Comparison of ENCODE assay signal across 10 cellular contexts in the genomic region with DNA sequence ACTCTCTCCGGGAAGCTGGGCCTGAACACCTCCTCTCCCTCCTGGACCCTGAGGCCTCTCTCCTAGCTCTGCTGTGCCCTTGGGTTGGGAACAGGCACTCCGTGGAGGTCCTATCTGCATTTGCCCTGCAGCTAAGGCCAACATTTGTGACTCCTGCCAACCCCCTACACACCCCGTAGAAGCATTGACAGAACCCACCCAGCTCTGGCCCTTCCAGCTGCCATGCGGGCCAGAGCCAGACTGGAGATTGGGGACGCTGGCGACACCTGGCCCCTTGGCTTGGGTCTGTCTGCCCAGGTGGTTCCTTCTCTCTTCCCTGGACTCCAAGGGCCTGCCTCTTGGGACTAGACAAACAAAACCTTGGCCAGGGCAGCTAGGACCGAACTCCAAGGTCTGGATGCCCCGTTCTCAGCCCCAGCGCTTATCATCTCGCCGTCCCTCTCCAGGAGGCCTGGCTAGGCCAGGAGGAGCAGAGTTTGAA. TPM values are rescaled to one million over a fixed set of nuclear protein-coding genes. Genes with fewer than 3 reads are reported as not detected.
DNase-seq lines count a peak whose midpoint lies in the region; ATAC-seq, FAIRE-seq and TF ChIP-seq lines count a peak whose summit lies in the region.
"Had no signal": no experiment of that assay in that cellular context is flagged by ENCODE, and none has a peak within 500 bp of the region (broad histone marks: within the 10 kb centered on the region; RNA-seq: fewer than 3 reads in every experiment).

No MANE protein-coding gene starts in this region.

- H3K4me1 ChIP-seq in SK-N-SH (ENCODE audit: control insufficient read depth in 1 of 2, insufficient read depth in 2 of 2, low read depth in 1 of 2, low read length in 1 of 2) (peaks cover 21 to 50% of the 10 kb centered on the region in 2 experiments; a peak in 3 of 4 replicates), keratinocyte (ENCODE audit: control insufficient read depth, extremely low read depth, insufficient read depth, low read length) (peaks cover 36% of the 10 kb centered on the region), stomach (peaks cover 45 to 63% (median 60%) of the 10 kb centered on the region in 4 donors)

- TF ChIP-seq CTCF in SK-N-SH (IDR thresholded peaks at IDR 0.05) (no peak), keratinocyte (optimal IDR thresholded peaks at IDR 0.05 in 1 of 3, IDR thresholded peaks at IDR 0.05 in 1 of 3, conservative IDR thresholded peaks at IDR 0.05 in 1 of 3; ENCODE audit: extremely low read depth in 1 of 3, insufficient read depth in 2 of 3, low read length in 3 of 3) (no peak), stomach (IDR thresholded peaks at IDR 0.05) (no peak)

- peak overlapping the region; percentile 88 for H3K4me3 Mint-ChIP-seq in activated naive CD8-positive, alpha-beta T cell treated with anti-CD3 and anti-CD28 coated beads, Interleukin-2, amount 50 U/mL, for 24 hours

- H3K36me3 Mint-ChIP-seq in activated naive CD8-positive, alpha-beta T cell treated with anti-CD3 and anti-CD28 coated beads, Interleukin-2, amount 50 U/mL, for 24 hours (ENCODE audit: low read depth), result peaks cover 2% of the 10 kb centered on the region

- H3K9ac ChIP-seq in SK-N-SH, result peak overlapping the region; percentile 68; the same call in 1 of the 2 replicates
- H3K9ac ChIP-seq in keratinocyte (ENCODE audit: control insufficient read depth, extremely low read depth, insufficient read depth, low read length), result peak overlapping the region; percentile 95

- no peaks in the 10 kb centered on the region for H4K20me1 ChIP-seq in SK-N-SH (ENCODE audit: insufficient read depth)
- peaks cover 10% of the 10 kb centered on the region for H4K20me1 ChIP-seq in keratinocyte (ENCODE audit: control insufficient read depth, extremely low read depth, insufficient read depth, low read length)

- H3K36me3 ChIP-seq in SK-N-SH (replicated peaks in 1 of 2; ENCODE audit: control insufficient read depth in 1 of 2, insufficient read depth in 2 of 2, low read length in 1 of 2), result no peaks in the 10 kb centered on the region
- H3K36me3 ChIP-seq in keratinocyte (ENCODE audit: control insufficient read depth in 2 of 2, extremely low read depth in 1 of 2, insufficient read depth in 2 of 2, low read length in 2 of 2), result no peaks in the 10 kb centered on the region
- no peaks in the 10 kb centered on the region for H3K36me3 ChIP-seq in stomach
- H3K36me3 ChIP-seq: uterus had no signal

- H3K27me3 Mint-ChIP-seq in activated naive CD8-positive, alpha-beta T cell treated with anti-CD3 and anti-CD28 coated beads, Interleukin-2, amount 50 U/mL, for 24 hours, result no peaks in the 10 kb centered on the region

- no peak for FAIRE-seq in keratinocyte (lab: Jason Lieb, UNC)

- no peak for TF ChIP-seq RAD21 in SK-N-SH (IDR thresholded peaks at IDR 0.05; ENCODE audit: low read length)

- peaks cover 51% of the 10 kb centered on the region for H3K4me1 Mint-ChIP-seq in activated naive CD8-positive, alpha-beta T cell treated with anti-CD3 and anti-CD28 coated beads, Interleukin-2, amount 50 U/mL, for 24 hours

- ATAC-seq in SK-N-SH treated with all-trans-retinoic acid at 6 μM for 48 hours, result no peak
- no peak for ATAC-seq in activated naive CD8-positive, alpha-beta T cell treated with anti-CD3 and anti-CD28 coated beads, Interleukin-2, amount 50 U/mL, for 24 hours

- peak overlapping the region; percentile 79 for H3K27ac Mint-ChIP-seq in activated naive CD8-positive, alpha-beta T cell treated with anti-CD3 and anti-CD28 coated beads, Interleukin-2, amount 50 U/mL, for 24 hours

- peaks cover 3% of the 10 kb centered on the region for H3K9me1 ChIP-seq in keratinocyte (ENCODE audit: control insufficient read depth, extremely low read depth, insufficient read depth, low read length)

- H3K4me3 ChIP-seq in SK-N-SH (ENCODE audit: low read depth in 2 of 2, low read length in 1 of 2) (peak overlapping the region; percentile 65 to 78), keratinocyte (ENCODE audit: control insufficient read depth in 2 of 3, extremely low read depth in 1 of 3, insufficient read depth in 2 of 3, low read depth in 1 of 3, low read length in 3 of 3) (peak overlapping the region in 1 of 3 experiments; percentile 48), stomach (peak overlapping the region; percentile 54 to 85 (median 68))

- CTCF ChIA-PET in SK-N-SH (lab: Yijun Ruan, JAX), result interaction anchor here (1.3 to 56.8 kb wide), 10 partner anchors 12 to 202 kb away, joined by 3 to 1687 read pairs (median 28); partner anchors contain the start of genes AANAT, RHBDF2, SPHK1 and UBE2O

- TF ChIP-seq EP300 in SK-N-SH (IDR thresholded peaks at IDR 0.05; ENCODE audit: borderline replicate concordance in 1 of 2, low read depth in 1 of 2, low read length in 1 of 2), result no peak
- no peak for TF ChIP-seq EP300 in stomach (IDR thresholded peaks at IDR 0.05)

- no peaks in the 10 kb centered on the region for H3K9me3 Mint-ChIP-seq in activated naive CD8-positive, alpha-beta T cell treated with anti-CD3 and anti-CD28 coated beads, Interleukin-2, amount 50 U/mL, for 24 hours

- peak overlapping the region in 1 of 2 experiments; percentile 30; a peak in 1 of 4 replicates for H3K27ac ChIP-seq in SK-N-SH (ENCODE audit: low read depth in 2 of 2, low read length in 1 of 2)
- peak overlapping the region; percentile 66 for H3K27ac ChIP-seq in keratinocyte (ENCODE audit: control insufficient read depth, insufficient read depth, low read length)
- H3K27ac ChIP-seq in stomach, result peak overlapping the region; percentile 84 to 93 (median 88)

- POLR2A ChIA-PET in SK-N-SH (lab: Yijun Ruan, JAX), result interaction anchor here (0.9 kb wide), 1 partner anchor 45 kb away, joined by 3 read pairs; no protein-coding TSS in a partner anchor

- H2AFZ ChIP-seq in SK-N-SH (ENCODE audit: low read depth) (peak overlapping the region; percentile 94), keratinocyte (ENCODE audit: control insufficient read depth, low read length) (peak overlapping the region; percentile 93)

- dilution Hi-C loops in keratinocyte (cut with MboI; ENCODE audit: extremely low pct_ligation_motif_present, low sequenced_read_pairs), result no loop called here

- intact Hi-C loops in stomach (cut with DNase I; ENCODE audit: low total_unique reads), result no loop called here

- no peaks in the 10 kb centered on the region for H3K9me3 ChIP-seq in SK-N-SH
- H3K9me3 ChIP-seq in keratinocyte (ENCODE audit: control insufficient read depth, low read depth, low read length), result no peaks in the 10 kb centered on the region
- H3K9me3 ChIP-seq in stomach, result no peaks in the 10 kb centered on the region
- H3K9me3 ChIP-seq: uterus had no signal

- DNase-seq in SK-N-SH, result no peak
- no peak for DNase-seq in activated naive CD8-positive, alpha-beta T cell treated with anti-CD3 and anti-CD28 coated beads, Interleukin-2, amount 50 U/mL, for 24 hours
- DNase-seq in keratinocyte (ENCODE audit: low read depth, low spot score), result no peak
- peak; percentile 48 for DNase-seq in stomach
- no peak for DNase-seq in HuH-7.5 (ENCODE audit: low spot score)
- no peak for DNase-seq in NCI-H1092 treated with DMSO at 0.1 percent for 48 hours (lab: John Stamatoyannopoulos, UW)
- no peak for DNase-seq in GF-D8 (lab: John Stamatoyannopoulos, UW)

- 83% methylated on average over 11 of the region's 11 CpGs for WGBS in SK-N-SH (ENCODE audit: low lambda C conversion rate)
- 40 to 65% (median 51%) methylated on average over 10 to 11 of the region's 11 CpGs for WGBS in stomach, 5 donors

- H3K27me3 ChIP-seq in SK-N-SH (ENCODE audit: insufficient read depth) (peaks cover 4% of the 10 kb centered on the region), keratinocyte (ENCODE audit: control insufficient read depth, extremely low read depth, insufficient read depth, low read length) (peaks cover 4% of the 10 kb centered on the region), stomach (peaks cover 0 to 4% (median 0%) of the 10 kb centered on the region in 3 donors)
- H3K27me3 ChIP-seq: uterus had no signal

- H3K4me2 ChIP-seq in SK-N-SH (peak overlapping the region; percentile 92), keratinocyte (ENCODE audit: control insufficient read depth, extremely low read depth, insufficient read depth, low read depth, low read length) (peak overlapping the region; percentile 78)

- H3K79me2 ChIP-seq in SK-N-SH (ENCODE audit: insufficient read depth) (peaks cover 17% of the 10 kb centered on the region; the same call in 1 of the 2 replicates), keratinocyte (ENCODE audit: control insufficient read depth, insufficient read depth, low read length) (peaks cover 41% of the 10 kb centered on the region)

- no peaks in the 10 kb centered on the region for H3K9me2 ChIP-seq in SK-N-SH

- no peak for TF ChIP-seq POLR2A in stomach (IDR thresholded peaks at IDR 0.05)

- peaks cover 16% of the 10 kb centered on the region for H3F3A ChIP-seq in SK-N-SH (replicated peaks; ENCODE audit: insufficient read depth)

RNA-seq across cellular contexts. Expression of gene RHBDF2, which starts 0.6 kb away (rescaled TPM):
- polyA plus RNA-seq in SK-N-SH (2012; rRNA removed) (14.0 and 16.1 TPM in 2 replicates), keratinocyte (14.9 to 22.6 TPM (median 20.6 TPM) in 3 replicates), stomach (10 to 100 TPM in 1 of 3 donors, 1 to 10 TPM in 2; 4.6 to 17.5 (median 9.2) TPM)
- polyA plus RNA-seq in SK-N-SH (2012; cell fraction: cytosol; rRNA removed), result 7.0 and 9.1 TPM in 2 replicates
- polyA plus RNA-seq in SK-N-SH (2012; cell fraction: nucleus; rRNA removed), result 51.9 and 65.9 TPM in 2 replicates
- polyA plus RNA-seq in keratinocyte (2011; ENCODE audit: low read depth), result 27.6 TPM
- polyA plus RNA-seq in keratinocyte (2011; cell fraction: cytosol; rRNA removed), result 9.1 and 16.9 TPM in 2 replicates
- 61.7 and 94.2 TPM in 2 replicates for polyA plus RNA-seq in keratinocyte (2011; cell fraction: nucleus; rRNA removed)
- 40.0 and 43.0 TPM in 2 replicates for polyA plus RNA-seq in keratinocyte (2012; ENCODE audit: low replicate concordance)
- polyA minus RNA-seq in keratinocyte, result 25.6 to 54.8 TPM (median 27.0 TPM) in 3 replicates
- 32.8 TPM for polyA minus RNA-seq in keratinocyte (2011; cell fraction: cytosol; rRNA and poly(A)+ RNA removed)
- 53.1 and 55.9 TPM in 2 replicates for polyA minus RNA-seq in keratinocyte (2011; cell fraction: nucleus; rRNA and poly(A)+ RNA removed)
- 100 to 1,000 TPM in 2 of 5 donors, 10 to 100 TPM in 3; 16.9 to 175 (median 43.8) TPM for total RNA-seq in stomach

RNA-seq across cellular contexts. Expression of gene AANAT, which starts 34.5 kb away (rescaled TPM):
- 0.26 TPM in 1 of 2 replicates, not detected in the other for polyA plus RNA-seq in SK-N-SH (2012; rRNA removed)
- polyA plus RNA-seq in SK-N-SH (2012; cell fraction: cytosol; rRNA removed), result 0.04 and 0.07 TPM in 2 replicates
- 0.56 and 1.2 TPM in 2 replicates for polyA plus RNA-seq in SK-N-SH (2012; cell fraction: nucleus; rRNA removed)
- not detected in 3 replicates for polyA plus RNA-seq in keratinocyte
- polyA plus RNA-seq in keratinocyte (2011; ENCODE audit: low read depth), result not detected
- not detected in 2 replicates for polyA plus RNA-seq in keratinocyte (2011; cell fraction: cytosol; rRNA removed)
- not detected in 2 replicates for polyA plus RNA-seq in keratinocyte (2011; cell fraction: nucleus; rRNA removed)
- 0.39 TPM in 1 of 2 replicates, not detected in the other for polyA plus RNA-seq in keratinocyte (2012; ENCODE audit: low replicate concordance)
- polyA minus RNA-seq in keratinocyte, result not detected in 3 replicates
- polyA minus RNA-seq in keratinocyte (2011; cell fraction: cytosol; rRNA and poly(A)+ RNA removed), result not detected
- polyA minus RNA-seq in keratinocyte (2011; cell fraction: nucleus; rRNA and poly(A)+ RNA removed), result not detected in 2 replicates
- total RNA-seq in stomach, result not detected
- under 1 TPM in 1 of 3 donors, not detected in 2; 0.44 TPM for polyA plus RNA-seq in stomach
- total RNA-seq: glomerular endothelial cell, uterus had no signal

RNA-seq across cellular contexts. Expression of gene CYGB, which starts 35.6 kb away (rescaled TPM):
- polyA plus RNA-seq in SK-N-SH (2012; rRNA removed) (1.7 and 3.7 TPM in 2 replicates), keratinocyte (10.3 to 26.1 TPM (median 15.3 TPM) in 3 replicates), stomach (100 to 1,000 TPM in 1 of 3 donors, 10 to 100 TPM in 1, 1 to 10 TPM in 1; 9.9 to 101 (median 65.1) TPM)
- 1.3 and 3.2 TPM in 2 replicates for polyA plus RNA-seq in SK-N-SH (2012; cell fraction: cytosol; rRNA removed)
- polyA plus RNA-seq in SK-N-SH (2012; cell fraction: nucleus; rRNA removed), result 1.1 and 1.7 TPM in 2 replicates
- polyA plus RNA-seq in keratinocyte (2011; ENCODE audit: low read depth), result 2.1 TPM
- polyA plus RNA-seq in keratinocyte (2011; cell fraction: cytosol; rRNA removed), result 15.3 and 37.7 TPM in 2 replicates
- 15.4 and 26.2 TPM in 2 replicates for polyA plus RNA-seq in keratinocyte (2011; cell fraction: nucleus; rRNA removed)
- 6.2 and 33.8 TPM in 2 replicates for polyA plus RNA-seq in keratinocyte (2012; ENCODE audit: low replicate concordance)
- 9.0 to 17.2 TPM (median 11.8 TPM) in 3 replicates for polyA minus RNA-seq in keratinocyte
- polyA minus RNA-seq in keratinocyte (2011; cell fraction: cytosol; rRNA and poly(A)+ RNA removed), result 42.6 TPM
- 12.3 and 17.7 TPM in 2 replicates for polyA minus RNA-seq in keratinocyte (2011; cell fraction: nucleus; rRNA and poly(A)+ RNA removed)
- 10 to 100 TPM in 3 of 5 donors, 1 to 10 TPM in 1, not detected in 1; 6.8 to 40.4 (median 28.4) TPM for total RNA-seq in stomach

RNA-seq across cellular contexts. Expression of gene PRCD, which starts 38.0 kb away (rescaled TPM):
- polyA plus RNA-seq in SK-N-SH (2012; rRNA removed) (2.2 and 5.0 TPM in 2 replicates), keratinocyte (0.65 to 1.7 TPM (median 1.2 TPM) in 3 replicates), stomach (10 to 100 TPM in 1 of 3 donors, 1 to 10 TPM in 2; 3.6 to 12.2 (median 4.2) TPM)
- 5.8 and 8.0 TPM in 2 replicates for polyA plus RNA-seq in SK-N-SH (2012; cell fraction: cytosol; rRNA removed)
- 5.6 and 13.2 TPM in 2 replicates for polyA plus RNA-seq in SK-N-SH (2012; cell fraction: nucleus; rRNA removed)
- not detected for polyA plus RNA-seq in keratinocyte (2011; ENCODE audit: low read depth)
- polyA plus RNA-seq in keratinocyte (2011; cell fraction: cytosol; rRNA removed), result 0.55 and 0.81 TPM in 2 replicates
- 6.7 and 11.7 TPM in 2 replicates for polyA plus RNA-seq in keratinocyte (2011; cell fraction: nucleus; rRNA removed)
- polyA plus RNA-seq in keratinocyte (2012; ENCODE audit: low replicate concordance), result 0.68 and 0.72 TPM in 2 replicates
- polyA minus RNA-seq in keratinocyte, result 0.38 to 0.96 TPM in 2 of 3 replicates, not detected in the other
- not detected for polyA minus RNA-seq in keratinocyte (2011; cell fraction: cytosol; rRNA and poly(A)+ RNA removed)
- 1.3 and 1.8 TPM in 2 replicates for polyA minus RNA-seq in keratinocyte (2011; cell fraction: nucleus; rRNA and poly(A)+ RNA removed)
- 1 to 10 TPM in 1 of 5 donors, under 1 TPM in 1, not detected in 3; 0.72 to 5.7 TPM for total RNA-seq in stomach

RNA-seq across cellular contexts. Expression of gene UBE2O, which starts 48.9 kb away (rescaled TPM):
- polyA plus RNA-seq in SK-N-SH (2012; rRNA removed), result 20.0 and 25.4 TPM in 2 replicates
- polyA plus RNA-seq in SK-N-SH (2012; cell fraction: cytosol; rRNA removed), result 9.8 and 16.2 TPM in 2 replicates
- 54.5 and 60.1 TPM in 2 replicates for polyA plus RNA-seq in SK-N-SH (2012; cell fraction: nucleus; rRNA removed)
- 8.9 to 12.3 TPM (median 10.9 TPM) in 3 replicates for polyA plus RNA-seq in keratinocyte
- 10.9 TPM for polyA plus RNA-seq in keratinocyte (2011; ENCODE audit: low read depth)
- polyA plus RNA-seq in keratinocyte (2011; cell fraction: cytosol; rRNA removed), result 6.0 and 6.6 TPM in 2 replicates
- polyA plus RNA-seq in keratinocyte (2011; cell fraction: nucleus; rRNA removed), result 31.8 and 35.9 TPM in 2 replicates
- 12.5 and 17.3 TPM in 2 replicates for polyA plus RNA-seq in keratinocyte (2012; ENCODE audit: low replicate concordance)
- 42.0 to 78.1 TPM (median 54.8 TPM) in 3 replicates for polyA minus RNA-seq in keratinocyte
- 12.1 TPM for polyA minus RNA-seq in keratinocyte (2011; cell fraction: cytosol; rRNA and poly(A)+ RNA removed)
- polyA minus RNA-seq in keratinocyte (2011; cell fraction: nucleus; rRNA and poly(A)+ RNA removed), result 23.6 and 40.3 TPM in 2 replicates
- total RNA-seq in stomach, result 10 to 100 TPM in 4 of 5 donors, 1 to 10 TPM in 1; 9.9 to 32.7 (median 17.9) TPM
- 1 to 10 TPM; 4.6 to 7.2 (median 6.1) TPM for polyA plus RNA-seq in stomach
